16 cellular contexts compared by ENCODE assay signal in the genomic region with DNA sequence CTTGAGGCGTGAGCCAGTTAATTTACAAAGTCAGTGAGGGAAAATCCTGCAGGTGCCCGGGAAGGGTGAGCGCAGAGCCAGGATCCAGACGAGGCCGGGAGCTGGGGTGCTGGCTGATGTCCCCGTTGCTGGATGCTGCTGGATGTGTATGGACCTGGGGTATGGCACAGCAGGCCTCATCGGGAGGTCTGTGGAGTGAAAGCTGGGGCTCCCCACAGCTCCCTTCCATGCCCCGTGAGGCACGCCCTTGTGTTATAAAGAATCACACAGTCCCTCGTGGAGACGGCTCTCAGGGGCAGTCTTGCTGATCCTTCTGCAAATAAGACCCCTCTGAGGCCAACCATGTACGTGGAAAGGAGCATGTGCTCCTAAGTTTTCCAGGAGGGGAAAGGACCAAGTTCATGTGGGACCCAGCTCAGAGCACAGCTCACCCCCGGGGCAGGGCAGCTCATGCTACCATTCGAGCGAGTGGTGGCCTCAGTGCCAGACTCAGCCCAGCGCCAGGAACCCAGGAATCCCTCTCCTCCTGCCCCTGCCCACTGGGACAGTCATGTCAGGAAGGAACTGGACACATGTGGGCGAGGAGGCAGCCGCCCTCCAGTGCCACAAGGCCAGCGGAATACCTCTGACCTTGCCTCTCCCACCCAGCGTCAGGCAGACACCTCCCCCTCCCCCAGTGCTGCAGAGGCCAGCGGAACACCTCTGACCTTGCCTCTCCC.
A peak's percentile ranks its signal among the peaks of the same experiment; 100 is the strongest.
DNase-seq lines count a peak whose midpoint lies in the region; TF ChIP-seq lines count a peak whose summit lies in the region.
"Had no signal": no experiment of that assay in that cellular context is flagged by ENCODE, and none has a peak within 500 bp of the region (broad histone marks: within the 10 kb centered on the region; RNA-seq: fewer than 3 reads in every experiment).

No MANE protein-coding gene starts in this region.

- H2BK12ac ChIP-seq in neuronal stem cell (ENCODE audit: low read length), result no peak overlapping the region

- peak overlapping the region; percentile 29 for H2BK5ac ChIP-seq in neuronal stem cell (ENCODE audit: low read length)

- H3K27me3 Mint-ChIP-seq in chondrocyte (ENCODE audit: low read depth) (peaks cover 17% of the 10 kb centered on the region), progenitor cell of endocrine pancreas (peaks cover 16% of the 10 kb centered on the region)
- H3K27me3 Mint-ChIP-seq: IgD-negative memory B cell had no signal

- H3K18ac ChIP-seq in neuronal stem cell (ENCODE audit: low read length), result peak overlapping the region; percentile 70

- H3K27ac Mint-ChIP-seq in chondrocyte (ENCODE audit: unreplicated experiment) (no peak overlapping the region), progenitor cell of endocrine pancreas (no peak overlapping the region)
- H3K27ac Mint-ChIP-seq: CD8-positive, alpha-beta T cell; HFFc6; IgD-negative memory B cell had no signal

- H3K36me3 Mint-ChIP-seq in chondrocyte (ENCODE audit: low read depth) (no peaks in the 10 kb centered on the region), progenitor cell of endocrine pancreas (ENCODE audit: insufficient read depth) (no peaks in the 10 kb centered on the region)
- H3K36me3 Mint-ChIP-seq: CD8-positive, alpha-beta T cell had no signal

- H2BK15ac ChIP-seq in neuronal stem cell (ENCODE audit: low read length), result no peak overlapping the region

- peak overlapping the region; percentile 45 for H4K8ac ChIP-seq in neuronal stem cell (ENCODE audit: low read depth, low read length)

- H3K9me3 Mint-ChIP-seq in chondrocyte (ENCODE audit: low read depth), result no peaks in the 10 kb centered on the region
- H3K9me3 Mint-ChIP-seq in progenitor cell of endocrine pancreas (ENCODE audit: low read depth), result no peaks in the 10 kb centered on the region
- H3K9me3 Mint-ChIP-seq: CD8-positive, alpha-beta T cell had no signal

- no CpG with 5 or more reads among the region's 21 CpGs for WGBS in neuronal stem cell (ENCODE audit: extremely low coverage in 2 of 2, insufficient read length in 2 of 2, insufficient replicate concordance in 1 of 2), 2 donors

- H3K4me2 ChIP-seq in neuronal stem cell (ENCODE audit: insufficient read depth, low read length, poor library complexity, severe bottlenecking), result no peak overlapping the region

- no peaks in the 10 kb centered on the region for H3K9me3 ChIP-seq in right atrium auricular region
- H3K9me3 ChIP-seq in neuronal stem cell (replicated peaks in 1 of 2; ENCODE audit: control insufficient read depth in 2 of 2, insufficient read depth in 1 of 2, low read depth in 1 of 2, low read length in 2 of 2), result peaks cover 0 to 17% of the 10 kb centered on the region in 2 donors

- intact Hi-C loops in cardiac septum (cut with DNase I), result no loop called here

- H3K4me3 Mint-ChIP-seq in chondrocyte (ENCODE audit: unreplicated experiment) (no peak overlapping the region), progenitor cell of endocrine pancreas (ENCODE audit: low read depth) (no peak overlapping the region)
- H3K4me3 Mint-ChIP-seq: CD8-positive, alpha-beta T cell; HFFc6; IgD-negative memory B cell had no signal

- H3K4me3 ChIP-seq in right atrium auricular region, result no peak overlapping the region
- no peak overlapping the region for H3K4me3 ChIP-seq in neuronal stem cell (ENCODE audit: low read length in 2 of 2)
- H3K4me3 ChIP-seq: BLaER1, GM23248 had no signal

- H3K23ac ChIP-seq in neuronal stem cell (ENCODE audit: low read depth, low read length, poor library complexity), result no peak overlapping the region

- H3K14ac ChIP-seq in neuronal stem cell (ENCODE audit: low read length), result peak overlapping the region; percentile 84

- H4K91ac ChIP-seq in neuronal stem cell (ENCODE audit: low read depth, low read length, poor library complexity), result no peak overlapping the region

- H2AK5ac ChIP-seq in neuronal stem cell (ENCODE audit: low read depth, low read length), result no peak overlapping the region

- no peak overlapping the region for H2BK120ac ChIP-seq in neuronal stem cell (ENCODE audit: low read depth, low read length)

- H2AFZ ChIP-seq in neuronal stem cell (ENCODE audit: low read length), result no peak overlapping the region
- H2AFZ ChIP-seq: GM23248 had no signal

- no peak for TF ChIP-seq CTCF in right atrium auricular region (IDR thresholded peaks at IDR 0.05)
- TF ChIP-seq CTCF in chondrocyte (IDR thresholded peaks at IDR 0.05), result no peak
- no peak for TF ChIP-seq CTCF in progenitor cell of endocrine pancreas (IDR thresholded peaks at IDR 0.05; ENCODE audit: unreplicated experiment)

- peaks cover 0 to 4% of the 10 kb centered on the region in 2 donors for H3K27me3 ChIP-seq in right atrium auricular region
- no peaks in the 10 kb centered on the region for H3K27me3 ChIP-seq in neuronal stem cell (ENCODE audit: control insufficient read depth in 3 of 3, insufficient read depth in 3 of 3, low read depth in 1 of 3, low read length in 3 of 3)
- H3K27me3 ChIP-seq: BLaER1 had no signal

- no peak overlapping the region for H3K4ac ChIP-seq in neuronal stem cell (ENCODE audit: low read length)

- H3K4me1 ChIP-seq in right atrium auricular region (no peaks in the 10 kb centered on the region), neuronal stem cell (ENCODE audit: control insufficient read depth in 2 of 2, insufficient read depth in 1 of 2, low read depth in 1 of 2, low read length in 2 of 2) (peaks cover 12% of the 10 kb centered on the region in 2 donors)

- no peaks in the 10 kb centered on the region for H3K79me1 ChIP-seq in neuronal stem cell (ENCODE audit: low read depth, low read length)

- DNase-seq in cardiac septum (ENCODE audit: low spot score) (peak; percentile 63), right atrium auricular region (ENCODE audit: low spot score) (no peak), chondrocyte (ENCODE audit: low spot score) (peak; percentile 53), neuronal stem cell (ENCODE audit: low spot score) (no peak), superior temporal gyrus (ENCODE audit: extremely low spot score) (no peak), NCI-H1930 (lab: John Stamatoyannopoulos, UW) (no peak), progenitor cell of endocrine pancreas (ENCODE audit: low spot score, unreplicated experiment) (no peak)
- DNase-seq: 8988T; Calu3; CD8-positive, alpha-beta T cell; DMS79 treated with DMSO at 0.1 percent for 48 hours; GF-D8; GM23248; HFFc6 had no signal

- H3K4me1 Mint-ChIP-seq in chondrocyte (ENCODE audit: low read depth) (peaks cover 6% of the 10 kb centered on the region), progenitor cell of endocrine pancreas (ENCODE audit: low read depth) (peaks cover 13% of the 10 kb centered on the region)

- H3K27ac ChIP-seq in right atrium auricular region (no peak overlapping the region), neuronal stem cell (replicated peaks; ENCODE audit: low read length) (no peak overlapping the region)
- H3K27ac ChIP-seq: BLaER1, GM23248 had no signal

- H3K36me3 ChIP-seq in right atrium auricular region, result no peaks in the 10 kb centered on the region
- H3K36me3 ChIP-seq in neuronal stem cell (replicated peaks in 1 of 2; ENCODE audit: control insufficient read depth in 2 of 2, insufficient read depth in 2 of 2, low read length in 2 of 2), result no peaks in the 10 kb centered on the region
- H3K36me3 ChIP-seq: BLaER1 had no signal

- H3K9ac ChIP-seq in neuronal stem cell (ENCODE audit: low read depth, low read length, poor library complexity), result no peak overlapping the region
- H3K9ac ChIP-seq: BLaER1, GM23248 had no signal

Comparison
In these comparisons a context has a peak if more than half of its experiments do, and no peak if none do; other contexts are left out.
1. DNase-seq: peak in cardiac septum (single experiment) and chondrocyte (single experiment); none in right atrium auricular region (single experiment), neuronal stem cell (single experiment), superior temporal gyrus (single experiment), NCI-H1930 (0 of 2) and progenitor cell of endocrine pancreas (single experiment).